ENCODE assay signal across 27 cellular contexts in genomic region chr6:116662186-116662585, GRCh38. TPM values are rescaled to one million over a fixed set of nuclear protein-coding genes. Genes with fewer than 3 reads are reported as not detected.
DNase-seq lines count a peak whose midpoint lies in the region; ATAC-seq and TF ChIP-seq lines count a peak whose summit lies in the region.
"Had no signal": no experiment of that assay in that cellular context is flagged by ENCODE, and none has a peak within 500 bp of the region (broad histone marks: within the 10 kb centered on the region; RNA-seq: fewer than 3 reads in every experiment).

No MANE protein-coding gene starts in this region.

- H3K4me1 Mint-ChIP-seq in activated naive CD4-positive, alpha-beta T cell treated with anti-CD3 and anti-CD28 coated beads, Interleukin-2, amount 50 U/mL, for 24 hours = peaks cover 61% of the 10 kb centered on the region
- H3K4me1 Mint-ChIP-seq in stimulated activated naive CD8-positive, alpha-beta T cell treated with anti-CD3 and anti-CD28 coated beads, Interleukin-15, amount 100 ng/mL, for 72 hours = peaks cover 45% of the 10 kb centered on the region

- WGBS in heart left ventricle, 4 donors = 97 to 98% (median 97%) methylated on average over 2 of the region's 2 CpGs

- no peaks in the 10 kb centered on the region for H3K27me3 Mint-ChIP-seq in activated naive CD4-positive, alpha-beta T cell treated with anti-CD3 and anti-CD28 coated beads, Interleukin-2, amount 50 U/mL, for 24 hours
- H3K27me3 Mint-ChIP-seq in stimulated activated naive CD8-positive, alpha-beta T cell treated with anti-CD3 and anti-CD28 coated beads, Interleukin-15, amount 100 ng/mL, for 72 hours = no peaks in the 10 kb centered on the region
- H3K27me3 Mint-ChIP-seq: activated B cell treated with CpG ODN at 0.5 μM for 24 hours; naive thymus-derived CD8-positive, alpha-beta T cell had no signal

- H3K27me3 ChIP-seq in heart left ventricle (no peaks in the 10 kb centered on the region), tibial artery (no peaks in the 10 kb centered on the region)
- H3K27me3 ChIP-seq: brain microvascular endothelial cell, esophagus muscularis mucosa, hepatocyte, uterus had no signal

- DNase-seq in activated naive CD4-positive, alpha-beta T cell treated with Interleukin-2 at 50 U/mL for 16 hours = no peak
- DNase-seq in OCI-M1 (lab: John Stamatoyannopoulos, UW) (peak; percentile 23), epithelial cell of prostate (ENCODE audit: low read depth, low spot score) (no peak), NCI-H510A treated with DMSO at 0.1 percent for 48 hours (lab: John Stamatoyannopoulos, UW) (no peak), heart left ventricle (no peak), tibial artery (no peak)
- DNase-seq in stimulated activated naive CD8-positive, alpha-beta T cell treated with anti-CD3 and anti-CD28 coated beads, Interleukin-15, amount 100 ng/mL, for 72 hours = no peak
- DNase-seq: ACHN; activated B cell treated with CpG ODN at 0.5 μM for 24 hours; activated CD4-positive, alpha-beta T cell treated with anti-CD3 and anti-CD28 coated beads, Interleukin-2, amount 50 U/mL, for 4 hours; brain microvascular endothelial cell; effector CD8-positive, alpha-beta T cell; foreskin melanocyte; midbrain; naive thymus-derived CD8-positive, alpha-beta T cell; NCI-H1092; NCI-H187 treated with DMSO at 0.1 percent for 48 hours; stimulated activated CD4-positive, alpha-beta T cell treated with anti-CD3 and anti-CD28 coated beads, Interleukin-2, amount 100 ng/mL, for 24 hours; uterus had no signal

- TF ChIP-seq CTCF in heart left ventricle (IDR thresholded peaks at IDR 0.05) = no peak
- no peak for TF ChIP-seq CTCF in tibial artery (IDR thresholded peaks at IDR 0.05)

- H3K27ac ChIP-seq in epithelial cell of prostate = peak overlapping the region; percentile 24
- no peak overlapping the region for H3K27ac ChIP-seq in heart left ventricle
- no peak overlapping the region for H3K27ac ChIP-seq in tibial artery
- H3K27ac ChIP-seq: brain microvascular endothelial cell, C4-2B, esophagus muscularis mucosa, hepatocyte, HL-60, uterus had no signal

- peaks cover 0 to 27% (median 15%) of the 10 kb centered on the region in 9 donors for H3K36me3 ChIP-seq in heart left ventricle
- peaks cover 0 to 7% (median 6%) of the 10 kb centered on the region in 3 donors for H3K36me3 ChIP-seq in tibial artery
- H3K36me3 ChIP-seq: brain microvascular endothelial cell, uterus had no signal

- ATAC-seq in stimulated activated naive CD8-positive, alpha-beta T cell treated with anti-CD3 and anti-CD28 coated beads, Interleukin-15, amount 100 ng/mL, for 72 hours = peak; percentile 97
- ATAC-seq in heart left ventricle = no peak
- ATAC-seq: HCT116; left lobe of liver; naive thymus-derived CD8-positive, alpha-beta T cell had no signal

- H3K4me1 ChIP-seq in heart left ventricle (peaks cover 0 to 37% (median 14%) of the 10 kb centered on the region in 12 donors), tibial artery (peaks cover 0 to 29% (median 5%) of the 10 kb centered on the region in 4 donors)
- H3K4me1 ChIP-seq: uterus had no signal

- H3K4me3 Mint-ChIP-seq in activated naive CD4-positive, alpha-beta T cell treated with anti-CD3 and anti-CD28 coated beads, Interleukin-2, amount 50 U/mL, for 24 hours = no peak overlapping the region
- peak overlapping the region in 1 of 2 donors; percentile 53 for H3K4me3 Mint-ChIP-seq in stimulated activated naive CD8-positive, alpha-beta T cell treated with anti-CD3 and anti-CD28 coated beads, Interleukin-15, amount 100 ng/mL, for 72 hours
- H3K4me3 Mint-ChIP-seq: activated B cell treated with CpG ODN at 0.5 μM for 24 hours had no signal

- peak overlapping the region; percentile 61 for H3K27ac Mint-ChIP-seq in activated naive CD4-positive, alpha-beta T cell treated with anti-CD3 and anti-CD28 coated beads, Interleukin-2, amount 50 U/mL, for 24 hours
- H3K27ac Mint-ChIP-seq in stimulated activated naive CD8-positive, alpha-beta T cell treated with anti-CD3 and anti-CD28 coated beads, Interleukin-15, amount 100 ng/mL, for 72 hours = peak overlapping the region in 1 of 2 donors; percentile 86
- H3K27ac Mint-ChIP-seq: activated B cell treated with CpG ODN at 0.5 μM for 24 hours had no signal

- no peak for TF ChIP-seq POLR2A in heart left ventricle (IDR thresholded peaks at IDR 0.05)

- no peak overlapping the region for H3K4me3 ChIP-seq in heart left ventricle
- no peak overlapping the region for H3K4me3 ChIP-seq in tibial artery
- H3K4me3 ChIP-seq: esophagus muscularis mucosa, hepatocyte, smooth muscle cell, uterus had no signal

- peaks cover 11% of the 10 kb centered on the region for H3K36me3 Mint-ChIP-seq in activated naive CD4-positive, alpha-beta T cell treated with anti-CD3 and anti-CD28 coated beads, Interleukin-2, amount 50 U/mL, for 24 hours

- intact Hi-C loops in heart left ventricle (cut with DNase I) = no loop called here
- intact Hi-C loops in tibial artery (cut with DNase I; ENCODE audit: low total_unique reads) = no loop called here

- H3K9me3 Mint-ChIP-seq in activated naive CD4-positive, alpha-beta T cell treated with anti-CD3 and anti-CD28 coated beads, Interleukin-2, amount 50 U/mL, for 24 hours = no peaks in the 10 kb centered on the region
- no peaks in the 10 kb centered on the region for H3K9me3 Mint-ChIP-seq in stimulated activated naive CD8-positive, alpha-beta T cell treated with anti-CD3 and anti-CD28 coated beads, Interleukin-15, amount 100 ng/mL, for 72 hours
- H3K9me3 Mint-ChIP-seq: activated B cell treated with CpG ODN at 0.5 μM for 24 hours; naive thymus-derived CD8-positive, alpha-beta T cell had no signal

- H3K9me3 ChIP-seq in heart left ventricle (no peaks in the 10 kb centered on the region), tibial artery (no peaks in the 10 kb centered on the region)
- H3K9me3 ChIP-seq: esophagus muscularis mucosa, uterus had no signal

RNA-seq across cellular contexts. Expression of gene ZUP1, which starts 6.4 kb away (rescaled TPM):
- total RNA-seq in heart left ventricle = 1 to 10 TPM; 2.6 to 5.3 (median 3.7) TPM
- 1 to 10 TPM; 3.7 to 4.5 TPM for polyA plus RNA-seq in heart left ventricle

RNA-seq across cellular contexts. Expression of gene KPNA5, which starts 18.8 kb away (rescaled TPM):
- total RNA-seq in heart left ventricle = 10 to 100 TPM in 3 of 9 donors, 1 to 10 TPM in 6; 3.1 to 12.5 (median 9.1) TPM
- polyA plus RNA-seq in heart left ventricle = 1 to 10 TPM; 1.6 to 2.6 TPM

RNA-seq across cellular contexts. Expression of gene RSPH4A, which starts 45.9 kb away (rescaled TPM):
- under 1 TPM in 7 of 9 donors, not detected in 2; 0.12 to 0.42 (median 0.20) TPM for total RNA-seq in heart left ventricle
- polyA plus RNA-seq in heart left ventricle = under 1 TPM; 0.12 to 0.23 TPM
- total RNA-seq: left lobe of liver had no signal
- polyA plus RNA-seq: smooth muscle cell had no signal
